Comparison of ENCODE assay signal across 8 cellular contexts in genomic region chrX:74291964-74292891, GRCh38. TPM values are rescaled to one million over a fixed set of nuclear protein-coding genes. Genes with fewer than 3 reads are reported as not detected.
DNase-seq lines count a peak whose midpoint lies in the region; ATAC-seq and TF ChIP-seq lines count a peak whose summit lies in the region.

No MANE protein-coding gene starts in this region.

- TF ChIP-seq CTCF in DOHH2 (IDR thresholded peaks at IDR 0.05; ENCODE audit: low read depth, low read length, poor library complexity, severe bottlenecking) (peak; percentile 46), Peyer's patch (IDR thresholded peaks at IDR 0.05) (peak in 1 of 6 experiments; percentile 16), fibroblast of lung (conservative IDR thresholded peaks at IDR 0.05 in 1 of 2, IDR thresholded peaks at IDR 0.05 in 1 of 2; ENCODE audit: low read depth in 1 of 2, low read length in 2 of 2) (peak; percentile 20 to 25)

- peak overlapping the region; percentile 94 for H3K4me2 ChIP-seq in DOHH2 (ENCODE audit: low read length)
- H3K4me2 ChIP-seq in fibroblast of lung (ENCODE audit: extremely low read depth, insufficient read depth, low read length): peak overlapping the region; percentile 92

- H3K36me3 ChIP-seq in DOHH2 (ENCODE audit: control insufficient read depth, low read length): peaks cover 9% of the 10 kb centered on the region
- peaks cover 11% of the 10 kb centered on the region for H3K36me3 ChIP-seq in KOPT-K1 (ENCODE audit: insufficient read depth, low read length)
- peaks cover 0 to 8% (median 0%) of the 10 kb centered on the region in 3 donors for H3K36me3 ChIP-seq in Peyer's patch
- no peaks in the 10 kb centered on the region for H3K36me3 ChIP-seq in fibroblast of lung (ENCODE audit: control insufficient read depth, insufficient read depth, low read length)

- peak; percentile 89 for ATAC-seq in GM21786 (IDR thresholded peaks at IDR 0.05; ENCODE audit: unreplicated experiment)
- peak; percentile 94 to 95 for ATAC-seq in natural killer cell treated with Interleukin-12 subunit alpha and Interleukin-12 subunit beta and Interleukin-15 and Interleukin-18, amount 100 ng/mL, for 72 hours

- H3K4me1 Mint-ChIP-seq in activated T-helper 1 cell treated with anti-CD3 and anti-CD28 coated beads, Interleukin-12 subunit alpha, Interleukin-12 subunit beta, Interleukin-2, Interleukin-4 antibody, amounts not matched to agents 30 ng/mL and 10 ng/mL and 1 ng/mL, durations not matched to agents 14 hours and 24 hours and 36 hours (ENCODE audit: low read depth): peaks cover 22% of the 10 kb centered on the region
- peaks cover 16 to 18% of the 10 kb centered on the region in 2 donors for H3K4me1 Mint-ChIP-seq in natural killer cell treated with Interleukin-12 subunit alpha and Interleukin-12 subunit beta and Interleukin-15 and Interleukin-18, amount 100 ng/mL, for 72 hours (ENCODE audit: low read depth in 2 of 2)

- H3K4me3 ChIP-seq in DOHH2 (ENCODE audit: low read length) (peak overlapping the region; percentile 82), Peyer's patch (peak overlapping the region; percentile 45 to 71 (median 66)), fibroblast of lung (replicated peaks in 1 of 4; ENCODE audit: control extremely low read depth in 1 of 4, insufficient read depth in 1 of 4, low read depth in 3 of 4, low read length in 4 of 4) (peak overlapping the region; percentile 79 to 84 (median 82))

- no peaks in the 10 kb centered on the region for H3F3A ChIP-seq in DOHH2 (ENCODE audit: control insufficient read depth, insufficient read depth)

- H3K27me3 ChIP-seq in DOHH2 (ENCODE audit: control insufficient read depth, low read length) (no peaks in the 10 kb centered on the region), Peyer's patch (no peaks in the 10 kb centered on the region), fibroblast of lung (ENCODE audit: control insufficient read depth, insufficient read depth, low read length) (no peaks in the 10 kb centered on the region)

- intact Hi-C loops in activated T-helper 1 cell treated with anti-CD3 and anti-CD28 coated beads, Interleukin-12 subunit alpha, Interleukin-12 subunit beta, Interleukin-2, Interleukin-4 antibody, amounts not matched to agents 30 ng/mL and 10 ng/mL and 1 ng/mL, durations not matched to agents 14 hours and 24 hours and 36 hours (cut with micrococcal nuclease): loop anchor here (1.0 to 5.0 kb wide), 12 partner anchors 45 to 1880 kb away; partner anchors contain the start of genes ABCB7, CHIC1, NAP1L2 and PBDC1

- peak; percentile 17 to 39 for TF ChIP-seq POLR2A in Peyer's patch (IDR thresholded peaks at IDR 0.05)

- DNase-seq in Peyer's patch (peak; percentile 85 to 95 (median 89)), fibroblast of lung (ENCODE audit: low read depth in 2 of 2) (peak; percentile 85 to 90)
- DNase-seq in activated T-helper 1 cell treated with anti-CD3 and anti-CD28 coated beads, Interleukin-12 subunit alpha, Interleukin-12 subunit beta, Interleukin-2, Interleukin-4 antibody, amounts not matched to agents 30 ng/mL and 10 ng/mL and 1 ng/mL, durations not matched to agents 14 hours and 24 hours and 36 hours (ENCODE audit: low spot score): peak; percentile 67
- peak; percentile 76 for DNase-seq in natural killer cell treated with Interleukin-12 subunit alpha and Interleukin-12 subunit beta and Interleukin-15 and Interleukin-18, amount 100 ng/mL, for 72 hours (ENCODE audit: low spot score)
- DNase-seq in stimulated activated naive CD4-positive, alpha-beta T cell treated with Interleukin-2 at 50 U/mL for 16 hours (lab: John Stamatoyannopoulos, UW): peak; percentile 84

- H3K27ac ChIP-seq in DOHH2 (ENCODE audit: low read depth, low read length): peak overlapping the region; percentile 82
- peak overlapping the region; percentile 87 for H3K27ac ChIP-seq in KOPT-K1 (ENCODE audit: low read depth, low read length, poor library complexity, severe bottlenecking)
- H3K27ac ChIP-seq in Peyer's patch: peak overlapping the region; percentile 74 to 93 (median 89)
- peak overlapping the region; percentile 99 for H3K27ac ChIP-seq in fibroblast of lung (ENCODE audit: insufficient read depth, low read length)

- no peaks in the 10 kb centered on the region for H3K27me3 Mint-ChIP-seq in activated T-helper 1 cell treated with anti-CD3 and anti-CD28 coated beads, Interleukin-12 subunit alpha, Interleukin-12 subunit beta, Interleukin-2, Interleukin-4 antibody, amounts not matched to agents 30 ng/mL and 10 ng/mL and 1 ng/mL, durations not matched to agents 14 hours and 24 hours and 36 hours (ENCODE audit: insufficient read depth)
- H3K27me3 Mint-ChIP-seq in natural killer cell treated with Interleukin-12 subunit alpha and Interleukin-12 subunit beta and Interleukin-15 and Interleukin-18, amount 100 ng/mL, for 72 hours: peaks cover 0 to 6% of the 10 kb centered on the region in 2 donors

- H4K20me1 ChIP-seq in DOHH2 (ENCODE audit: control insufficient read depth, insufficient read depth, low read depth, low read length) (no peaks in the 10 kb centered on the region), fibroblast of lung (ENCODE audit: control insufficient read depth, extremely low read depth, insufficient read depth, low read length) (no peaks in the 10 kb centered on the region)

- peaks cover 10% of the 10 kb centered on the region for H3K4me1 ChIP-seq in DOHH2 (ENCODE audit: control insufficient read depth, low read length)
- H3K4me1 ChIP-seq in Peyer's patch: no peaks in the 10 kb centered on the region
- H3K4me1 ChIP-seq in fibroblast of lung (ENCODE audit: control insufficient read depth, extremely low read depth, insufficient read depth, low read length): no peaks in the 10 kb centered on the region

- H3K9me2 ChIP-seq in DOHH2 (replicated peaks; ENCODE audit: control insufficient read depth, low read length): no peaks in the 10 kb centered on the region

- H3K9me3 ChIP-seq in DOHH2 (ENCODE audit: control insufficient read depth, insufficient read depth, low read length): no peaks in the 10 kb centered on the region
- no peaks in the 10 kb centered on the region for H3K9me3 ChIP-seq in KOPT-K1 (ENCODE audit: insufficient read depth, low read length, poor library complexity, severe bottlenecking)
- H3K9me3 ChIP-seq in Peyer's patch: no peaks in the 10 kb centered on the region
- H3K9me3 ChIP-seq in fibroblast of lung (ENCODE audit: control insufficient read depth, insufficient read depth, low read depth, low read length): no peaks in the 10 kb centered on the region

- peaks cover 15% of the 10 kb centered on the region for H3K36me3 Mint-ChIP-seq in activated T-helper 1 cell treated with anti-CD3 and anti-CD28 coated beads, Interleukin-12 subunit alpha, Interleukin-12 subunit beta, Interleukin-2, Interleukin-4 antibody, amounts not matched to agents 30 ng/mL and 10 ng/mL and 1 ng/mL, durations not matched to agents 14 hours and 24 hours and 36 hours (ENCODE audit: low read depth)
- H3K36me3 Mint-ChIP-seq in natural killer cell treated with Interleukin-12 subunit alpha and Interleukin-12 subunit beta and Interleukin-15 and Interleukin-18, amount 100 ng/mL, for 72 hours: peaks cover 16% of the 10 kb centered on the region

- H3K9me3 Mint-ChIP-seq in activated T-helper 1 cell treated with anti-CD3 and anti-CD28 coated beads, Interleukin-12 subunit alpha, Interleukin-12 subunit beta, Interleukin-2, Interleukin-4 antibody, amounts not matched to agents 30 ng/mL and 10 ng/mL and 1 ng/mL, durations not matched to agents 14 hours and 24 hours and 36 hours: no peaks in the 10 kb centered on the region
- H3K9me3 Mint-ChIP-seq in natural killer cell treated with Interleukin-12 subunit alpha and Interleukin-12 subunit beta and Interleukin-15 and Interleukin-18, amount 100 ng/mL, for 72 hours: no peaks in the 10 kb centered on the region

- peak overlapping the region; percentile 91 for H3K4me3 Mint-ChIP-seq in activated T-helper 1 cell treated with anti-CD3 and anti-CD28 coated beads, Interleukin-12 subunit alpha, Interleukin-12 subunit beta, Interleukin-2, Interleukin-4 antibody, amounts not matched to agents 30 ng/mL and 10 ng/mL and 1 ng/mL, durations not matched to agents 14 hours and 24 hours and 36 hours
- peak overlapping the region; percentile 99 for H3K4me3 Mint-ChIP-seq in natural killer cell treated with Interleukin-12 subunit alpha and Interleukin-12 subunit beta and Interleukin-15 and Interleukin-18, amount 100 ng/mL, for 72 hours

- H3K9ac ChIP-seq in fibroblast of lung (ENCODE audit: insufficient read depth, low read length): peak overlapping the region; percentile 88

- H2AFZ ChIP-seq in fibroblast of lung (ENCODE audit: low read length): peak overlapping the region; percentile 80

- peaks cover 48% of the 10 kb centered on the region for H3K79me2 ChIP-seq in DOHH2 (ENCODE audit: control insufficient read depth, low read length)
- peaks cover 50% of the 10 kb centered on the region for H3K79me2 ChIP-seq in fibroblast of lung (ENCODE audit: control insufficient read depth, insufficient read depth, low read length)

- peak overlapping the region; percentile 100 for H3K27ac Mint-ChIP-seq in activated T-helper 1 cell treated with anti-CD3 and anti-CD28 coated beads, Interleukin-12 subunit alpha, Interleukin-12 subunit beta, Interleukin-2, Interleukin-4 antibody, amounts not matched to agents 30 ng/mL and 10 ng/mL and 1 ng/mL, durations not matched to agents 14 hours and 24 hours and 36 hours
- H3K27ac Mint-ChIP-seq in natural killer cell treated with Interleukin-12 subunit alpha and Interleukin-12 subunit beta and Interleukin-15 and Interleukin-18, amount 100 ng/mL, for 72 hours: peak overlapping the region; percentile 87 to 96

RNA-seq across cellular contexts. Expression of gene ZCCHC13, which starts 11.8 kb away (rescaled TPM):
- total RNA-seq in Peyer's patch: not detected
- total RNA-seq in activated T-helper 1 cell treated with anti-CD3 and anti-CD28 coated beads, Interleukin-12 subunit alpha, Interleukin-12 subunit beta, Interleukin-2, Interleukin-4 antibody, amounts not matched to agents 30 ng/mL and 10 ng/mL and 1 ng/mL, durations not matched to agents 14 hours and 24 hours and 36 hours: not detected in 2 replicates
- total RNA-seq in fibroblast of lung: not detected in 2 replicates
- polyA plus RNA-seq in fibroblast of lung: not detected in 2 replicates
- not detected in 2 replicates for polyA plus RNA-seq in fibroblast of lung (2012)
- polyA minus RNA-seq in fibroblast of lung (ENCODE audit: low replicate concordance): not detected in 2 replicates
- total RNA-seq in natural killer cell treated with Interleukin-12 subunit alpha and Interleukin-12 subunit beta and Interleukin-15 and Interleukin-18, amount 100 ng/mL, for 72 hours: not detected

Comparison
In these comparisons a context has a peak if more than half of its experiments do, and no peak if none do; other contexts are left out.
1. Peak in every context shown above with its lines: DNase-seq, ATAC-seq, H3K4me3 ChIP-seq and H3K27ac ChIP-seq.